ENCODE assay signal across 1 cellular context in genomic region chr5:180589771-180590542, GRCh38.
TF ChIP-seq lines count a peak whose summit lies in the region.

No MANE protein-coding gene starts in this region.

TF ChIP-seq in SK-N-SH, 30 proteins besides CTCF, POLR2A, EP300 and RAD21:
- TF ChIP-seq REST (IDR thresholded peaks at IDR 0.05; ENCODE audit: low read depth, low read length): no peak
- no peak for TF ChIP-seq POLR2AphosphoS5 (IDR thresholded peaks at IDR 0.05; ENCODE audit: low read depth, low read length)
- TF ChIP-seq SMC3 (IDR thresholded peaks at IDR 0.05; ENCODE audit: low read depth, low read length): no peak
- TF ChIP-seq GABPA (IDR thresholded peaks at IDR 0.05; ENCODE audit: low read depth): no peak
- no peak for TF ChIP-seq PBX3 (IDR thresholded peaks at IDR 0.05)
- no peak for TF ChIP-seq MAX (IDR thresholded peaks at IDR 0.05; ENCODE audit: low read depth)
- no peak for TF ChIP-seq SIN3A (IDR thresholded peaks at IDR 0.05; ENCODE audit: borderline replicate concordance, low read depth, low read length)
- TF ChIP-seq MXI1 (IDR thresholded peaks at IDR 0.05; ENCODE audit: low read depth, low read length): no peak
